10 cellular contexts compared by ENCODE assay signal in genomic region chr6:143744593-143745151, GRCh38.
DNase-seq lines count a peak whose midpoint lies in the region; ATAC-seq and TF ChIP-seq lines count a peak whose summit lies in the region.
"Had no signal": no experiment of that assay in that cellular context is flagged by ENCODE, and none has a peak within 500 bp of the region (broad histone marks: within the 10 kb centered on the region; RNA-seq: fewer than 3 reads in every experiment).

No MANE protein-coding gene starts in this region.

- H3K4me3 Mint-ChIP-seq in glutamatergic neuron (ENCODE audit: unreplicated experiment): peak overlapping the region; percentile 10
- H3K4me3 Mint-ChIP-seq: dendritic cell treated with granulocyte-macrophage colony-stimulating factor and Interleukin-4, amounts not matched to agents 40 ng/mL and 50 ng/mL, for 4 days had no signal

- H3K27me3 Mint-ChIP-seq in glutamatergic neuron (ENCODE audit: unreplicated experiment): peaks cover 2% of the 10 kb centered on the region
- H3K27me3 Mint-ChIP-seq: dendritic cell treated with granulocyte-macrophage colony-stimulating factor and Interleukin-4, amounts not matched to agents 40 ng/mL and 50 ng/mL, for 4 days had no signal

- no peak overlapping the region for H2BK120ac ChIP-seq in neuronal stem cell (ENCODE audit: low read depth, low read length)

- H3K36me3 Mint-ChIP-seq in glutamatergic neuron (ENCODE audit: unreplicated experiment): no peaks in the 10 kb centered on the region

- no peak overlapping the region for H3K14ac ChIP-seq in neuronal stem cell (ENCODE audit: low read length)

- H3K4me3 ChIP-seq in neuronal stem cell (ENCODE audit: low read length in 2 of 2): no peak overlapping the region
- H3K4me3 ChIP-seq: BLaER1 treated with 17β-estradiol and CSF1 and Interleukin-3, amounts not matched to agents 10 nM and 100 nM had no signal

- H4K8ac ChIP-seq in neuronal stem cell (ENCODE audit: low read depth, low read length): no peak overlapping the region

- no peak overlapping the region for H3K18ac ChIP-seq in neuronal stem cell (ENCODE audit: low read length)

- no peak overlapping the region for H3K9ac ChIP-seq in neuronal stem cell (ENCODE audit: low read depth, low read length, poor library complexity)
- H3K9ac ChIP-seq: BLaER1 treated with 17β-estradiol and CSF1 and Interleukin-3, amounts not matched to agents 10 nM and 100 nM had no signal

- H2BK12ac ChIP-seq in neuronal stem cell (ENCODE audit: low read length): no peak overlapping the region

- peaks cover 20% of the 10 kb centered on the region for H3K4me1 Mint-ChIP-seq in glutamatergic neuron (ENCODE audit: low read depth, unreplicated experiment)

- no peaks in the 10 kb centered on the region for H3K36me3 ChIP-seq in neuronal stem cell (replicated peaks in 1 of 2; ENCODE audit: control insufficient read depth in 2 of 2, insufficient read depth in 2 of 2, low read length in 2 of 2)

- H2BK5ac ChIP-seq in neuronal stem cell (ENCODE audit: low read length): no peak overlapping the region

- no peaks in the 10 kb centered on the region for H3K9me3 Mint-ChIP-seq in glutamatergic neuron (ENCODE audit: unreplicated experiment)
- H3K9me3 Mint-ChIP-seq: dendritic cell treated with granulocyte-macrophage colony-stimulating factor and Interleukin-4, amounts not matched to agents 40 ng/mL and 50 ng/mL, for 4 days had no signal

- H3K27ac Mint-ChIP-seq in glutamatergic neuron (ENCODE audit: unreplicated experiment): no peak overlapping the region
- H3K27ac Mint-ChIP-seq: dendritic cell treated with granulocyte-macrophage colony-stimulating factor and Interleukin-4, amounts not matched to agents 40 ng/mL and 50 ng/mL, for 4 days had no signal

- H3K9me3 ChIP-seq in neuronal stem cell (replicated peaks in 1 of 2; ENCODE audit: control insufficient read depth in 2 of 2, insufficient read depth in 1 of 2, low read depth in 1 of 2, low read length in 2 of 2): no peaks in the 10 kb centered on the region

- H2AFZ ChIP-seq in neuronal stem cell (ENCODE audit: low read length): peak overlapping the region; percentile 81

- H3K27ac ChIP-seq in neuronal stem cell (replicated peaks; ENCODE audit: low read length): no peak overlapping the region
- H3K27ac ChIP-seq: BLaER1 treated with 17β-estradiol and CSF1 and Interleukin-3, amounts not matched to agents 10 nM and 100 nM had no signal

- no peak overlapping the region for H3K4me2 ChIP-seq in neuronal stem cell (ENCODE audit: insufficient read depth, low read length, poor library complexity, severe bottlenecking)
- H3K4me2 ChIP-seq: BLaER1 treated with 17β-estradiol and CSF1 and Interleukin-3, amounts not matched to agents 10 nM and 100 nM had no signal

- no peak overlapping the region for H4K91ac ChIP-seq in neuronal stem cell (ENCODE audit: low read depth, low read length, poor library complexity)

- no peak overlapping the region for H2BK15ac ChIP-seq in neuronal stem cell (ENCODE audit: low read length)

- H3K4ac ChIP-seq in neuronal stem cell (ENCODE audit: low read length): no peak overlapping the region

- no peak overlapping the region for H3K23ac ChIP-seq in neuronal stem cell (ENCODE audit: low read depth, low read length, poor library complexity)

- no peak overlapping the region for H2AK5ac ChIP-seq in neuronal stem cell (ENCODE audit: low read depth, low read length)

- no peak for TF ChIP-seq CTCF in glutamatergic neuron (IDR thresholded peaks at IDR 0.05; ENCODE audit: partially characterized antibody, unreplicated experiment)

- H3K79me1 ChIP-seq in neuronal stem cell (ENCODE audit: low read depth, low read length): no peaks in the 10 kb centered on the region

- H3K4me1 ChIP-seq in neuronal stem cell (ENCODE audit: control insufficient read depth in 2 of 2, insufficient read depth in 1 of 2, low read depth in 1 of 2, low read length in 2 of 2): peaks cover 21 to 30% of the 10 kb centered on the region in 2 donors

- DNase-seq in COR-L47 (lab: John Stamatoyannopoulos, UW) (peak; percentile 6), NCI-H69 (lab: John Stamatoyannopoulos, UW) (peak; percentile 82), glutamatergic neuron (no peak), neuronal stem cell (ENCODE audit: low spot score) (no peak), activated gamma-delta T cell (lab: John Stamatoyannopoulos, UW) (no peak), glomerular visceral epithelial cell (ENCODE audit: extremely low spot score) (no peak)
- no peak for DNase-seq in stimulated activated CD4-positive, alpha-beta T cell treated with anti-CD3 and anti-CD28 coated beads, Interleukin-15, amount 100 ng/mL, for 24 hours

- no peaks in the 10 kb centered on the region for H3K27me3 ChIP-seq in neuronal stem cell (ENCODE audit: control insufficient read depth in 3 of 3, insufficient read depth in 3 of 3, low read depth in 1 of 3, low read length in 3 of 3)
- H3K27me3 ChIP-seq: BLaER1 treated with 17β-estradiol and CSF1 and Interleukin-3, amounts not matched to agents 10 nM and 100 nM had no signal

- no CpG with 5 or more reads among the region's 8 CpGs for WGBS in neuronal stem cell (ENCODE audit: extremely low coverage in 2 of 2, insufficient read length in 2 of 2, insufficient replicate concordance in 1 of 2), 2 donors

- ATAC-seq in GM18868 (IDR thresholded peaks at IDR 0.05; ENCODE audit: unreplicated experiment): no peak

Comparison
In these comparisons a context has a peak if more than half of its experiments do, and no peak if none do; other contexts are left out.
1. DNase-seq: peak in COR-L47 (single experiment) and NCI-H69 (single experiment); none in glutamatergic neuron (single experiment), neuronal stem cell (single experiment), stimulated activated CD4-positive, alpha-beta T cell treated with anti-CD3 and anti-CD28 coated beads, Interleukin-15, amount 100 ng/mL, for 24 hours (single experiment), activated gamma-delta T cell (single experiment) and glomerular visceral epithelial cell (single experiment).